ENCODE assay signal across 18 cellular contexts in the genomic region with DNA sequence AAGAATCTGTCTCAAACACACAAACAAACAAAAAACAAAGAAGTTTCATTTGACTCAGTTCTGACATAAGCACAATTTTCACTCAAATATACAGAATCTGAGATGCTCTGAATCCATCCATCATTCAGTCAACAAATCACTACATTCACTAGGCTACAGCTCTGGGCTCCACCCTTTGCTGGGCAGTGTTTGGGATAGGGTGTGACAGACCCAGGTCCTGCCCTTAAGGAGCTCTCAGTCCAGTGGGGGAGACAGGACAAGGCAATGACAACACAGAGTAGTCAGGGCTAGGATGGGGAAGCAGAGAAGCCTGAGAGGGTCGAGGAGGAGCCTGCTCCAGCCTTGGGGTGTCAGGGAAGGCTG. TPM values are rescaled to one million over a fixed set of nuclear protein-coding genes. Genes with fewer than 3 reads are reported as not detected.
A peak's percentile ranks its signal among the peaks of the same experiment; 100 is the strongest.
DNase-seq lines count a peak whose midpoint lies in the region; ATAC-seq, FAIRE-seq and TF ChIP-seq lines count a peak whose summit lies in the region.
"Had no signal": no experiment of that assay in that cellular context is flagged by ENCODE, and none has a peak within 500 bp of the region (broad histone marks: within the 10 kb centered on the region; RNA-seq: fewer than 3 reads in every experiment).

No MANE protein-coding gene starts in this region.

- H2AFZ ChIP-seq in GM23338 (peak overlapping the region; percentile 96), osteoblast (ENCODE audit: low read length) (no peak overlapping the region)

- H3K4me1 Mint-ChIP-seq in GM23338 = no peaks in the 10 kb centered on the region; the same call in 2 of the 3 replicates
- H3K4me1 Mint-ChIP-seq in glutamatergic neuron (ENCODE audit: low read depth, unreplicated experiment) = peaks cover 2% of the 10 kb centered on the region

- H3K36me3 Mint-ChIP-seq in GM23338 (ENCODE audit: low read depth) (no peaks in the 10 kb centered on the region; the same call in 2 of the 3 replicates), glutamatergic neuron (ENCODE audit: unreplicated experiment) (no peaks in the 10 kb centered on the region)

- H3K4me1 ChIP-seq in GM23338 (ENCODE audit: insufficient read depth) = no peaks in the 10 kb centered on the region
- no peaks in the 10 kb centered on the region for H3K4me1 ChIP-seq in Panc1 (ENCODE audit: control insufficient read depth, insufficient read depth, low read length)
- H3K4me1 ChIP-seq in osteoblast (ENCODE audit: insufficient read depth, low read length) = no peaks in the 10 kb centered on the region
- H3K4me1 ChIP-seq: BE2C, pancreas had no signal

- H3K9me3 ChIP-seq in Panc1 (ENCODE audit: control insufficient read depth, insufficient read depth, low read depth, low read length) (no peaks in the 10 kb centered on the region), osteoblast (ENCODE audit: low read depth, low read length) (no peaks in the 10 kb centered on the region)
- H3K9me3 ChIP-seq: ascending aorta, BE2C, mucosa of descending colon, pancreas had no signal

- H3K27ac Mint-ChIP-seq in GM23338 = no peak overlapping the region
- H3K27ac Mint-ChIP-seq in glutamatergic neuron (ENCODE audit: unreplicated experiment) = no peak overlapping the region
- H3K27ac Mint-ChIP-seq: T-helper 2 cell treated with Interferon-gamma antibody and Interleukin-4, amounts not matched to agents 5 μg/mL and 100 μg/mL, for 36 hours had no signal

- H3K27me3 Mint-ChIP-seq in GM23338 (ENCODE audit: insufficient read depth, low read depth, poor library complexity) = peaks cover 68% of the 10 kb centered on the region
- H3K27me3 Mint-ChIP-seq in glutamatergic neuron (ENCODE audit: unreplicated experiment) = peaks cover 29% of the 10 kb centered on the region

- H3K9me3 Mint-ChIP-seq in GM23338 (peaks cover 16% of the 10 kb centered on the region), glutamatergic neuron (ENCODE audit: unreplicated experiment) (peaks cover 5% of the 10 kb centered on the region)
- H3K9me3 Mint-ChIP-seq: T-helper 2 cell treated with Interferon-gamma antibody and Interleukin-4, amounts not matched to agents 5 μg/mL and 100 μg/mL, for 36 hours had no signal

- H3K79me2 ChIP-seq in GM23338 (replicated peaks; ENCODE audit: insufficient read depth) (no peaks in the 10 kb centered on the region), osteoblast (ENCODE audit: insufficient read depth, low read length) (no peaks in the 10 kb centered on the region)

- peak overlapping the region; percentile 50 for H3K4me3 ChIP-seq in GM23338
- H3K4me3 ChIP-seq in Panc1 (ENCODE audit: low read depth in 2 of 2, low read length in 2 of 2) = peak overlapping the region; percentile 21 to 41; a peak in 3 of 4 replicates
- H3K4me3 ChIP-seq in osteoblast (ENCODE audit: insufficient read depth, low read length) = no peak overlapping the region
- H3K4me3 ChIP-seq: mucosa of descending colon had no signal

- H3K27me3 ChIP-seq in GM23338 (ENCODE audit: insufficient read depth) = peaks cover 77% of the 10 kb centered on the region
- peaks cover 2% of the 10 kb centered on the region; the same call in 1 of the 2 replicates for H3K27me3 ChIP-seq in Panc1 (ENCODE audit: control insufficient read depth, insufficient read depth, low read length)
- peaks cover 23% of the 10 kb centered on the region for H3K27me3 ChIP-seq in osteoblast (ENCODE audit: insufficient read depth, low read length)
- H3K27me3 ChIP-seq: BE2C had no signal

- no peak for ATAC-seq in GM23338
- peak; percentile 74 for ATAC-seq in Panc1

- no peak overlapping the region for H3K27ac ChIP-seq in GM23338 (ENCODE audit: low read depth)
- H3K27ac ChIP-seq in Panc1 (ENCODE audit: low read length) = no peak overlapping the region
- H3K27ac ChIP-seq in osteoblast (ENCODE audit: low read depth, low read length) = no peak overlapping the region
- H3K27ac ChIP-seq: ascending aorta, pancreas had no signal

- H3F3A ChIP-seq in GM23338 (replicated peaks; ENCODE audit: low read depth) = peaks cover 12% of the 10 kb centered on the region; the same call in 1 of the 2 replicates

- H3K36me3 ChIP-seq in GM23338 (ENCODE audit: insufficient read depth) (no peaks in the 10 kb centered on the region), Panc1 (ENCODE audit: control insufficient read depth, insufficient read depth, low read length) (no peaks in the 10 kb centered on the region), osteoblast (ENCODE audit: insufficient read depth, low read length) (no peaks in the 10 kb centered on the region)
- H3K36me3 ChIP-seq: ascending aorta, BE2C, pancreas had no signal

- H4K20me1 ChIP-seq in GM23338 (replicated peaks; ENCODE audit: insufficient read depth) (no peaks in the 10 kb centered on the region), osteoblast (ENCODE audit: insufficient read depth, low read length) (peaks cover 4% of the 10 kb centered on the region)

- H3K4me2 ChIP-seq in GM23338 (peak overlapping the region; percentile 73), osteoblast (ENCODE audit: insufficient read depth, low read length) (no peak overlapping the region)

- no peak for DNase-seq in GM23338 (ENCODE audit: low spot score)
- DNase-seq in Panc1 (ENCODE audit: low read depth, low spot score) = no peak
- no peak for DNase-seq in glutamatergic neuron
- peak; percentile 57 for DNase-seq in osteoblast (ENCODE audit: insufficient read length, low spot score, missing footprints)
- no peak for DNase-seq in GM19239 (ENCODE audit: insufficient read length, low spot score)
- DNase-seq in GM19240 (ENCODE audit: insufficient read length, low spot score) = no peak
- no peak for DNase-seq in medulla oblongata (ENCODE audit: extremely low spot score)
- DNase-seq: activated CD4-positive, CD25-positive, alpha-beta regulatory T cell treated with anti-CD3 and anti-CD28 coated beads, Interleukin-2, amount 50 U/mL, for 72 hours; BE2C; left colon; mucosa of descending colon; NCI-H748 treated with DMSO at 0.1 percent for 48 hours; OCI-M1; pancreas; SHP77 treated with DMSO at 0.1 percent for 48 hours; stimulated activated CD4-positive, alpha-beta T cell treated with anti-CD3 and anti-CD28 coated beads, Interleukin-4, amount 100 ng/mL, for 4 hours had no signal

- BruUV-seq in Panc1 (replicated peaks; lab: Mats Ljungman, UMichigan) = no TSS peak

- no peaks in the 10 kb centered on the region for H3K9me2 ChIP-seq in GM23338 (ENCODE audit: insufficient read depth)

- POLR2A ChIA-PET in Panc1 (lab: Charles Lee) = no interaction called here

- intact Hi-C loops in Panc1 (cut with micrococcal nuclease; ENCODE audit: unreplicated experiment) = no loop called here

- H3K4me3 Mint-ChIP-seq in GM23338 (peak overlapping the region; percentile 55), glutamatergic neuron (ENCODE audit: unreplicated experiment) (peak overlapping the region; percentile 67)
- H3K4me3 Mint-ChIP-seq: T-helper 2 cell treated with Interferon-gamma antibody and Interleukin-4, amounts not matched to agents 5 μg/mL and 100 μg/mL, for 36 hours had no signal

- FAIRE-seq in GM19239 (lab: Jason Lieb, UNC) = no peak
- FAIRE-seq: pancreas had no signal

- no peak for TF ChIP-seq CTCF in GM23338 (conservative IDR thresholded peaks at IDR 0.05; ENCODE audit: low read depth in 2 of 2)
- no peak for TF ChIP-seq CTCF in Panc1 (IDR thresholded peaks at IDR 0.05)
- TF ChIP-seq CTCF in glutamatergic neuron (IDR thresholded peaks at IDR 0.05; ENCODE audit: partially characterized antibody, unreplicated experiment) = no peak
- no peak for TF ChIP-seq CTCF in osteoblast (IDR thresholded peaks at IDR 0.05; ENCODE audit: extremely low read depth, low read depth, low read length)

- CTCF ChIA-PET in Panc1 (lab: Charles Lee) = no interaction called here

- in situ Hi-C loops in Panc1 (cut with HindIII; ENCODE audit: low pct_unique_long_range_greater_than_20kb, low sequenced_read_pairs) = no loop called here

TF ChIP-seq in GM23338, 12 proteins besides CTCF, POLR2A, EP300 and RAD21 (continues in another document):
- TF ChIP-seq ZNF331 (CRISPR knock-in tag; IDR thresholded peaks at IDR 0.05; ENCODE audit: low read depth) (no peak), POLR2AphosphoS5 (IDR thresholded peaks at IDR 0.05; ENCODE audit: low read depth) (no peak), REST (IDR thresholded peaks at IDR 0.05; ENCODE audit: unreplicated experiment) (no peak), EZH2 (IDR thresholded peaks at IDR 0.05; ENCODE audit: low read depth, unreplicated experiment) (no peak)

RNA-seq across cellular contexts. Expression of gene SPTBN4, which starts 45.3 kb away (rescaled TPM):
- total RNA-seq in GM23338 (2014; rRNA removed; shearing (Covaris generic)) = 2.3 and 4.5 TPM in 2 replicates
- polyA plus RNA-seq in GM23338 (2016; fragmentation: Nextera tagmentation; extraction: Ambion mirVana) = 1.6 and 2.2 TPM in 2 replicates
- total RNA-seq in Panc1 (2021; ENCODE audit: unreplicated experiment) (1.2 TPM), glutamatergic neuron (ENCODE audit: unreplicated experiment) (161 TPM), osteoblast (0.72 and 1.2 TPM in 2 replicates)
- polyA plus RNA-seq in Panc1 (2012; ENCODE audit: insufficient read length) = 0.98 TPM

RNA-seq across cellular contexts. Expression of gene BLVRB, which starts 46.5 kb away (rescaled TPM):
- total RNA-seq in GM23338 (2014; rRNA removed; shearing (Covaris generic)) = 51.7 and 53.7 TPM in 2 replicates
- polyA plus RNA-seq in GM23338 (2016; fragmentation: Nextera tagmentation; extraction: Ambion mirVana) = 43.7 and 45.6 TPM in 2 replicates
- total RNA-seq in Panc1 (2021; ENCODE audit: unreplicated experiment) = 45.6 TPM
- 105 TPM for polyA plus RNA-seq in Panc1 (2012; ENCODE audit: insufficient read length)
- total RNA-seq in glutamatergic neuron (ENCODE audit: unreplicated experiment) = 7.2 TPM
- 75.7 and 82.2 TPM in 2 replicates for total RNA-seq in osteoblast

Comparison
In these comparisons a context has a peak if more than half of its experiments do, and no peak if none do; other contexts are left out.
1. RNA of gene SPTBN4, which starts 45.3 kb away (total RNA-seq): 161 TPM in glutamatergic neuron (single experiment); 2.3 to 4.5 TPM in GM23338, 1.2 TPM in Panc1 (single experiment) and 0.72 to 1.2 TPM in osteoblast; every median in the first group is over 10 times any median in the second.